28 cellular contexts compared by ENCODE assay signal in the genomic region with DNA sequence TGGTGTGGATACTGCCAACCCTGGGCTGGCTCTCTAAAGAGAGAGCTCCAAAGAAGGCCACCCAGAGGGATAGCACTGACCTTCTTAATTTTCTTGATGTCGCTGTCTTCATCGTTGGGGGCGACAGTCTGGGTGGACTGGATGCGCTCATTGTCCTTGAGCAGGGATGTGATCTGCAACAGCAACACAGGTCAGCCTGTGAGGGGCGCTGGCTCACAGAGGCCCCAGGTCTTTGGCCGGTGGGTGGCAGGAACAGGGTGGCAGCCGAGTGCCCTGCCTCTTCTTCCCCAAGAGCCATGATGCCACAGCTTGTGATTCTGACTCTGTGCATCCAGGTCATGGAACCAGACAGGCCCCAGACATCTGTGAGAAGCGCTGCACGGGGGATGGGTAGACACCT. TPM values are rescaled to one million over a fixed set of nuclear protein-coding genes. Genes with fewer than 3 reads are reported as not detected.
"Had no signal": no experiment of that assay in that cellular context is flagged by ENCODE, and none has a peak within 500 bp of the region (broad histone marks: within the 10 kb centered on the region; RNA-seq: fewer than 3 reads in every experiment).

No MANE protein-coding gene starts in this region.

- H3K27ac ChIP-seq: coronary artery, esophagus squamous epithelium, heart right ventricle, left lung, neutrophil, pancreas, prostate gland, right atrium auricular region, stomach, thyroid gland, vagina had no signal

- H3K36me3 ChIP-seq: esophagus squamous epithelium, heart right ventricle, left lung, neutrophil, pancreas, prostate gland, right atrium auricular region, stomach, thyroid gland, vagina had no signal

- H3K4me1 ChIP-seq: esophagus squamous epithelium, heart right ventricle, left lung, pancreas, prostate gland, right atrium auricular region, stomach, thyroid gland, vagina had no signal

- H3K4me1 Mint-ChIP-seq: naive thymus-derived CD4-positive, alpha-beta T cell; stimulated activated effector memory CD8-positive, alpha-beta T cell treated with anti-CD3 and anti-CD28 coated beads, Interleukin-12 subunit alpha, Interleukin-12 subunit beta, amount 100 ng/mL, for 72 hours had no signal

- H3K36me3 Mint-ChIP-seq: naive thymus-derived CD4-positive, alpha-beta T cell; stimulated activated effector memory CD8-positive, alpha-beta T cell treated with anti-CD3 and anti-CD28 coated beads, Interleukin-12 subunit alpha, Interleukin-12 subunit beta, amount 100 ng/mL, for 72 hours had no signal

- H3K4me3 ChIP-seq: coronary artery, esophagus squamous epithelium, heart right ventricle, left lung, pancreas, prostate gland, right atrium auricular region, stomach, thyroid gland, vagina had no signal

- H3K27ac Mint-ChIP-seq: naive thymus-derived CD4-positive, alpha-beta T cell; stimulated activated effector memory CD8-positive, alpha-beta T cell treated with anti-CD3 and anti-CD28 coated beads, Interleukin-12 subunit alpha, Interleukin-12 subunit beta, amount 100 ng/mL, for 72 hours had no signal

- H3K27me3 ChIP-seq: left lung, pancreas, right atrium auricular region, stomach, thyroid gland, vagina had no signal

- H3K4me3 Mint-ChIP-seq: naive thymus-derived CD4-positive, alpha-beta T cell; stimulated activated effector memory CD8-positive, alpha-beta T cell treated with anti-CD3 and anti-CD28 coated beads, Interleukin-12 subunit alpha, Interleukin-12 subunit beta, amount 100 ng/mL, for 72 hours had no signal

- ATAC-seq: heart right ventricle; left cardiac atrium; left lung; naive thymus-derived CD4-positive, alpha-beta T cell; pancreas; sciatic nerve; stimulated activated effector memory CD8-positive, alpha-beta T cell treated with anti-CD3 and anti-CD28 coated beads, Interleukin-12 subunit alpha, Interleukin-12 subunit beta, amount 100 ng/mL, for 72 hours had no signal

- DNase-seq: dermis blood vessel endothelial cell; effector memory CD4-positive, alpha-beta T cell; erythroblast; esophagus squamous epithelium; foreskin melanocyte; glutamatergic neuron; heart right ventricle; hippocampal formation; left cardiac atrium; left lung; mammary epithelial cell; mesendoderm; midbrain; naive thymus-derived CD4-positive, alpha-beta T cell; stimulated activated CD4-positive, alpha-beta T cell treated with anti-CD3 and anti-CD28 coated beads, Interleukin-2, amount 100 ng/mL, for 24 hours; stimulated activated CD4-positive, alpha-beta T cell treated with anti-CD3 and anti-CD28 coated beads, Interleukin-4, amount 100 ng/mL, for 24 hours; stimulated activated naive CD4-positive, alpha-beta T cell treated with Interleukin-2 at 50 U/mL for 16 hours; stomach; thyroid gland; trophoblast cell had no signal

- H3K9me3 ChIP-seq: esophagus squamous epithelium, heart right ventricle, left lung, neutrophil, pancreas, prostate gland, right atrium auricular region, stomach, thyroid gland, vagina had no signal

- H3K9me3 Mint-ChIP-seq: stimulated activated effector memory CD8-positive, alpha-beta T cell treated with anti-CD3 and anti-CD28 coated beads, Interleukin-12 subunit alpha, Interleukin-12 subunit beta, amount 100 ng/mL, for 72 hours had no signal

RNA-seq across cellular contexts. Expression of a gene that starts 41.2 kb away (rescaled TPM):
- total RNA-seq: left cardiac atrium, vagina had no signal
- polyA plus RNA-seq: naive thymus-derived CD4-positive, alpha-beta T cell had no signal
